ENCODE assay signal across 8 cellular contexts in the genomic region with DNA sequence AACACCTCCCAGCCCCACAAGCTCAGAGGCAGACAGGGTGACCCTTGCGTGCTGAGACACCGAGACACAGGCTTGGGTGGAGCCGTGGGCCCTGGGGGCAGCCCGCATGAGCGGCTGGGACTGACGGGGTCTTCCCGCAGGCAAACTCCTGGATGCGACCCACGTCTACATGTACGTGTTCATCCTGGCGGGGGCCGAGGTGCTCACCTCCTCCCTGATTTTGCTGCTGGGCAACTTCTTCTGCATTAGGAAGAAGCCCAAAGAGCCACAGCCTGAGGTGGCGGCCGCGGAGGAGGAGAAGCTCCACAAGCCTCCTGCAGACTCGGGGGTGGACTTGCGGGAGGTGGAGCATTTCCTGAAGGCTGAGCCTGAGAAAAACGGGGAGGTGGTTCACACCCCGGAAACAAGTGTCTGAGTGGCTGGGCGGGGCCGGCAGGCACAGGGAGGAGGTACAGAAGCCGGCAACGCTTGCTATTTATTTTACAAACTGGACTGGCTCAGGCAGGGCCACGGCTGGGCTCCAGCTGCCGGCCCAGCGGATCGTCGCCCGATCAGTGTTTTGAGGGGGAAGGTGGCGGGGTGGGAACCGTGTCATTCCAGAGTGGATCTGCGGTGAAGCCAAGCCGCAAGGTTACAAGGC. TPM values are rescaled to one million over a fixed set of nuclear protein-coding genes. Genes with fewer than 3 reads are reported as not detected.
DNase-seq lines count a peak whose midpoint lies in the region; ATAC-seq, FAIRE-seq and TF ChIP-seq lines count a peak whose summit lies in the region.

No MANE protein-coding gene starts in this region.

- H3K4me1 Mint-ChIP-seq in astrocyte (ENCODE audit: low read depth, unreplicated experiment) (peaks cover 23% of the 10 kb centered on the region), neural progenitor cell (peaks cover 9% of the 10 kb centered on the region)

- H3K36me3 ChIP-seq in astrocyte (ENCODE audit: insufficient read depth, low read length), result peaks cover 9% of the 10 kb centered on the region
- H3K36me3 ChIP-seq in neural progenitor cell, result no peaks in the 10 kb centered on the region

- H2AFZ ChIP-seq in astrocyte (ENCODE audit: low read depth, low read length) (no peak overlapping the region), neural progenitor cell (replicated peaks) (no peak overlapping the region)

- H3K9me3 Mint-ChIP-seq in astrocyte (ENCODE audit: unreplicated experiment) (no peaks in the 10 kb centered on the region), neural progenitor cell (no peaks in the 10 kb centered on the region)

- H3K4me3 Mint-ChIP-seq in astrocyte (ENCODE audit: unreplicated experiment), result peak overlapping the region; percentile 64
- H3K4me3 Mint-ChIP-seq in neural progenitor cell, result no peak overlapping the region

- H3K4me1 ChIP-seq in astrocyte (ENCODE audit: insufficient read depth, low read length), result peaks cover 70% of the 10 kb centered on the region
- peaks cover 16% of the 10 kb centered on the region for H3K4me1 ChIP-seq in neural progenitor cell

- H3K4me2 ChIP-seq in astrocyte (ENCODE audit: low read length), result peak overlapping the region; percentile 56
- H3K4me2 ChIP-seq in neural progenitor cell, result no peak overlapping the region

- no peak for ATAC-seq in HG03460 (IDR thresholded peaks at IDR 0.05; ENCODE audit: unreplicated experiment)

- TF ChIP-seq CTCF in astrocyte (IDR thresholded peaks at IDR 0.05; ENCODE audit: insufficient read depth, low read depth, low read length) (no peak), neural progenitor cell (IDR thresholded peaks at IDR 0.05) (no peak)

- peaks cover 5% of the 10 kb centered on the region for H3K36me3 Mint-ChIP-seq in astrocyte (ENCODE audit: low read depth, unreplicated experiment)
- peaks cover 5% of the 10 kb centered on the region for H3K36me3 Mint-ChIP-seq in neural progenitor cell

- H3K27me3 ChIP-seq in astrocyte (ENCODE audit: insufficient read depth, low read length) (no peaks in the 10 kb centered on the region), neural progenitor cell (no peaks in the 10 kb centered on the region)

- H3K27me3 Mint-ChIP-seq in astrocyte (ENCODE audit: low read depth, unreplicated experiment) (no peaks in the 10 kb centered on the region), neural progenitor cell (ENCODE audit: insufficient read depth, low read depth) (peaks cover 6% of the 10 kb centered on the region)

- DNase-seq in NCI-H1417 (lab: John Stamatoyannopoulos, UW) (peak; percentile 10 to 80 (median 25)), NCI-H1417 treated with DMSO at 0.1 percent for 48 hours (lab: John Stamatoyannopoulos, UW) (no peak), T-helper 22 cell (ENCODE audit: low read depth) (peak; percentile 72), astrocyte (ENCODE audit: low read depth) (peak; percentile 80), kidney glomerular epithelial cell (lab: John Stamatoyannopoulos, UW) (peak; percentile 51), neural progenitor cell (ENCODE audit: low spot score) (no peak)
- peak; percentile 73 to 80 for DNase-seq in stimulated activated CD4-positive, alpha-beta T cell treated with anti-CD3 and anti-CD28 coated beads, Interleukin-2, amount 100 ng/mL, for 24 hours

- H3K4me3 ChIP-seq in astrocyte (ENCODE audit: insufficient read depth, low read depth, low read length) (no peak overlapping the region), neural progenitor cell (no peak overlapping the region)

- FAIRE-seq in astrocyte (lab: Jason Lieb, UNC), result no peak

- peak overlapping the region; percentile 44 for H3K9ac ChIP-seq in astrocyte (ENCODE audit: low read length)
- no peak overlapping the region for H3K9ac ChIP-seq in neural progenitor cell

- H3K27ac ChIP-seq in astrocyte (ENCODE audit: low read depth, low read length) (peak overlapping the region; percentile 36), neural progenitor cell (no peak overlapping the region)

- H3K9me3 ChIP-seq in astrocyte (ENCODE audit: insufficient read depth, low read depth, low read length), result no peaks in the 10 kb centered on the region
- no peaks in the 10 kb centered on the region for H3K9me3 ChIP-seq in neural progenitor cell (ENCODE audit: low read depth)

- H3K79me2 ChIP-seq in astrocyte (ENCODE audit: insufficient read depth, low read length) (peaks cover 72% of the 10 kb centered on the region), neural progenitor cell (ENCODE audit: low read depth) (peaks cover 13% of the 10 kb centered on the region)

- peaks cover 15% of the 10 kb centered on the region for H3F3A ChIP-seq in neural progenitor cell (ENCODE audit: low read depth)

- H4K20me1 ChIP-seq in astrocyte (ENCODE audit: insufficient read depth, low read length) (peaks cover 95% of the 10 kb centered on the region), neural progenitor cell (ENCODE audit: low read depth) (peaks cover 95% of the 10 kb centered on the region)

- H3K27ac Mint-ChIP-seq in astrocyte (ENCODE audit: unreplicated experiment), result peak overlapping the region; percentile 75
- H3K27ac Mint-ChIP-seq in neural progenitor cell, result no peak overlapping the region

RNA-seq across cellular contexts. Expression of a gene that starts 9.8 kb away (rescaled TPM):
- total RNA-seq in astrocyte (292 and 385 TPM in 2 replicates), neural progenitor cell (ENCODE audit: low replicate concordance) (21.0 and 82.9 TPM in 2 replicates)

RNA-seq across cellular contexts. Expression of a gene that starts 26.0 kb away (rescaled TPM):
- total RNA-seq in astrocyte (19.9 and 20.4 TPM in 2 replicates), neural progenitor cell (ENCODE audit: low replicate concordance) (15.0 and 29.8 TPM in 2 replicates)

RNA-seq across cellular contexts. Expression of a gene that starts 34.8 kb away (rescaled TPM):
- total RNA-seq in astrocyte, result 146 and 153 TPM in 2 replicates
- 41.5 and 60.7 TPM in 2 replicates for total RNA-seq in neural progenitor cell (ENCODE audit: low replicate concordance)

Comparison
In these comparisons a context has a peak if more than half of its experiments do, and no peak if none do; other contexts are left out.
1. DNase-seq: peak in NCI-H1417 (3 of 3), T-helper 22 cell (single experiment), astrocyte (single experiment), kidney glomerular epithelial cell (single experiment) and stimulated activated CD4-positive, alpha-beta T cell treated with anti-CD3 and anti-CD28 coated beads, Interleukin-2, amount 100 ng/mL, for 24 hours (2 of 2); none in NCI-H1417 treated with DMSO at 0.1 percent for 48 hours (single experiment) and neural progenitor cell (single experiment).